2 cellular contexts compared by ENCODE assay signal in the genomic region with DNA sequence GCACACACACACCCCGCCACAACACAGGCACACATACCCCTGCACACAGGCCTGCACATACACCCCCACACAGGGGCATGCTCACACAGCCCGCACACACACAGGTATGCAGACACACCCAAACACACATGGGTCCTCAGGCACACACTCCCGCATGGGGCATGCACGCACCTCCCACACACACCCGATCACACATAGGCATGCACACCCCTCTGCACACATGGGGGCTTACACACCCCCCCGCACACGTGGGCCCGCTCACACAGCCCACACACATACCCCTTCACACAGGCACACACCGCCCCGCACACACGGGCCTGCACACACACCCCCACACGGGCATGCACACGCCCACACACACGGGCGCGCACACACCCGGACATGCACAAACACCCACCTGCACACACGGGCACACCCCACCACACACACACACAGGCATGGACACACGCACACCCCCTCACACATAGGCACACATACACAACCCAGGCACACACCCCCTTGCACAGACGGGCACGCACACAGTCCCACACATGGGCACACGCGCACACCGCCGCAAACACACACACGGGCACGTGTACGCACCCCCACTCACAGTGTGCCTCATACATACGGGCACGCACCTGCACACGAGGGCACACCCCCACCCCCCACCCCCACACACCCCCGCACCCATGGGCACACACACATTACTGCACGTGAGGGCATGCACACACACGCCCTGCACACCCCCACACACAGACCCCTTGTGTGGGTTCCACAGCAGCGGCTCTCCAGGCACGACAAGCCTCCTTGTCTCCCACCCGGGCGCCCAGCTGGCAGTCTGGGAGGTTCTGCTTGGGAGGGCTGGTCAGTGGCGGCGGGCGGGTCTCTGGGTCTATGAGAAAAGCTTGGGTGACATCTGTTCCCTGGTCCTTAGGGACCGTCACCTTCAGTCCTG.
TF ChIP-seq lines count a peak whose summit lies in the region.

No MANE protein-coding gene starts in this region.

TF ChIP-seq in GM23338, 12 proteins besides CTCF, POLR2A, EP300 and RAD21:
- no peak for TF ChIP-seq CREB1 (CRISPR knock-in tag; IDR thresholded peaks at IDR 0.05; ENCODE audit: low read depth)
- TF ChIP-seq JUNB (IDR thresholded peaks at IDR 0.05; ENCODE audit: unreplicated experiment) = no peak
- no peak for TF ChIP-seq STAT1 (IDR thresholded peaks at IDR 0.05; ENCODE audit: unreplicated experiment)
- TF ChIP-seq POLR2AphosphoS5 (IDR thresholded peaks at IDR 0.05; ENCODE audit: low read depth) = no peak

TF ChIP-seq in IMR-90, 13 proteins besides CTCF, POLR2A, EP300 and RAD21:
- TF ChIP-seq SMC3 (IDR thresholded peaks at IDR 0.05; ENCODE audit: low read depth, low read length) (no peak), MAZ (IDR thresholded peaks at IDR 0.05; ENCODE audit: borderline replicate concordance, low read depth, low read length) (no peak), CEBPB (IDR thresholded peaks at IDR 0.05; ENCODE audit: low read depth, low read length) (no peak), FOS (IDR thresholded peaks at IDR 0.05; ENCODE audit: low read depth, low read length) (no peak), MAFK (IDR thresholded peaks at IDR 0.05; ENCODE audit: low read depth, low read length) (no peak), MXI1 (IDR thresholded peaks at IDR 0.05; ENCODE audit: borderline replicate concordance, low read depth, low read length) (no peak), USF2 (IDR thresholded peaks at IDR 0.05; ENCODE audit: low read depth, low read length) (no peak), RFX5 (IDR thresholded peaks at IDR 0.05; ENCODE audit: low read depth, low read length) (no peak), NFE2L2 (IDR thresholded peaks at IDR 0.05; ENCODE audit: low read depth, low read length) (no peak), BHLHE40 (IDR thresholded peaks at IDR 0.05; ENCODE audit: low read depth, low read length) (no peak), CHD1 (IDR thresholded peaks at IDR 0.05; ENCODE audit: low read depth, low read length) (no peak), RCOR1 (IDR thresholded peaks at IDR 0.05; ENCODE audit: insufficient replicate concordance, low read length) (no peak)
- TF ChIP-seq, protein P1, sequence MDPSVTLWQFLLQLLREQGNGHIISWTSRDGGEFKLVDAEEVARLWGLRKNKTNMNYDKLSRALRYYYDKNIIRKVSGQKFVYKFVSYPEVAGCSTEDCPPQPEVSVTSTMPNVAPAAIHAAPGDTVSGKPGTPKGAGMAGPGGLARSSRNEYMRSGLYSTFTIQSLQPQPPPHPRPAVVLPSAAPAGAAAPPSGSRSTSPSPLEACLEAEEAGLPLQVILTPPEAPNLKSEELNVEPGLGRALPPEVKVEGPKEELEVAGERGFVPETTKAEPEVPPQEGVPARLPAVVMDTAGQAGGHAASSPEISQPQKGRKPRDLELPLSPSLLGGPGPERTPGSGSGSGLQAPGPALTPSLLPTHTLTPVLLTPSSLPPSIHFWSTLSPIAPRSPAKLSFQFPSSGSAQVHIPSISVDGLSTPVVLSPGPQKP (IDR thresholded peaks at IDR 0.05; ENCODE audit: borderline replicate concordance, low read depth, low read length) = no peak
